ENCODE assay signal across 25 cellular contexts in genomic region chr18:24064701-24065100, GRCh38. TPM values are rescaled to one million over a fixed set of nuclear protein-coding genes. Genes with fewer than 3 reads are reported as not detected.
DNase-seq lines count a peak whose midpoint lies in the region; ATAC-seq, FAIRE-seq and TF ChIP-seq lines count a peak whose summit lies in the region.
"Had no signal": no experiment of that assay in that cellular context is flagged by ENCODE, and none has a peak within 500 bp of the region (broad histone marks: within the 10 kb centered on the region; RNA-seq: fewer than 3 reads in every experiment).

No MANE protein-coding gene starts in this region.

- DNase-seq in HepG2 (ENCODE audit: low spot score) (no peak), astrocyte (ENCODE audit: low read depth) (no peak), naive B cell (no peak), immature natural killer cell (no peak), SK-N-DZ (ENCODE audit: low spot score) (no peak), germinal center (ENCODE audit: low spot score) (no peak)
- DNase-seq: activated CD4-positive, alpha-beta T cell treated with anti-CD3 and anti-CD28 coated beads, Interleukin-2, amount 10 ng/mL, durations not matched to agents 7 days and 5 days; activated naive CD8-positive, alpha-beta T cell treated with anti-CD3 and anti-CD28 coated beads for 36 hours; Caco-2; DMS79 treated with DMSO at 0.1 percent for 48 hours; foreskin melanocyte; H7; left ventricle myocardium superior; NCI-H1694 treated with DMSO at 0.1 percent for 48 hours; NCI-H524; stimulated activated naive CD8-positive, alpha-beta T cell treated with anti-CD3 and anti-CD28 coated beads, Interleukin-15, amount 100 ng/mL, for 72 hours; transverse colon had no signal

- intact Hi-C loops in HepG2 (cut with micrococcal nuclease; ENCODE audit: unreplicated experiment) = no loop called here

- TF ChIP-seq CTCF in liver (IDR thresholded peaks at IDR 0.05; ENCODE audit: low read depth, low read length, missing input control) (no peak), HepG2 (CRISPR knock-in tag; IDR thresholded peaks at IDR 0.05) (no peak), astrocyte (IDR thresholded peaks at IDR 0.05; ENCODE audit: insufficient read depth, low read depth, low read length) (no peak)

- CTCF ChIA-PET in HepG2 (lab: Yijun Ruan, JAX; ENCODE audit: low intra/inter-chr PET ratio, low total read pairs) = no interaction called here

- 89% methylated on average over 4 of the region's 4 CpGs for WGBS in liver
- 97% methylated on average over 4 of the region's 4 CpGs for WGBS in HepG2 (ENCODE audit: low lambda C conversion rate)

- POLR2A ChIA-PET in HepG2 (lab: Yijun Ruan, JAX) = no interaction called here

- peak overlapping the region; percentile 68 to 73 for H3K27ac ChIP-seq in liver (ENCODE audit: low read depth in 1 of 2, low read length in 2 of 2)
- no peak overlapping the region for H3K27ac ChIP-seq in HepG2 (ENCODE audit: extremely low read length, insufficient read depth, low read length)
- no peak overlapping the region for H3K27ac ChIP-seq in astrocyte (ENCODE audit: low read depth, low read length)
- H3K27ac ChIP-seq: A549, KMS-11, neural progenitor cell, transverse colon had no signal

- TF ChIP-seq POLR2A in HepG2 (IDR thresholded peaks at IDR 0.05; ENCODE audit: insufficient read depth in 1 of 2, low read depth in 2 of 2, low read length in 2 of 2) = no peak
- no peak for TF ChIP-seq POLR2A in GM18505 (IDR thresholded peaks at IDR 0.05; ENCODE audit: borderline replicate concordance, extremely low read depth, insufficient read depth, insufficient read length)

- FAIRE-seq in HepG2 (lab: Jason Lieb, UNC) (no peak), astrocyte (lab: Jason Lieb, UNC) (no peak)
- FAIRE-seq: A549, HTR-8/SVneo, RCC 7860 had no signal

- H3K9ac ChIP-seq in liver (ENCODE audit: low read depth in 1 of 2, low read length in 2 of 2) = no peak overlapping the region
- H3K9ac ChIP-seq in HepG2 (ENCODE audit: insufficient read depth, low read depth, low read length) = no peak overlapping the region
- H3K9ac ChIP-seq in astrocyte (ENCODE audit: low read length) = no peak overlapping the region
- H3K9ac ChIP-seq: KMS-11, neural progenitor cell had no signal

- no peaks in the 10 kb centered on the region for H3K9me3 Mint-ChIP-seq in astrocyte (ENCODE audit: unreplicated experiment)
- H3K9me3 Mint-ChIP-seq in naive B cell = peaks cover 0 to under 1% (median 0%) of the 10 kb centered on the region in 7 donors
- H3K9me3 Mint-ChIP-seq in immature natural killer cell = no peaks in the 10 kb centered on the region
- H3K9me3 Mint-ChIP-seq: activated CD4-positive, alpha-beta T cell treated with anti-CD3 and anti-CD28 coated beads, Interleukin-2, amount 10 ng/mL, durations not matched to agents 7 days and 5 days; activated naive CD8-positive, alpha-beta T cell treated with anti-CD3 and anti-CD28 coated beads for 36 hours; neural progenitor cell; stimulated activated naive CD8-positive, alpha-beta T cell treated with anti-CD3 and anti-CD28 coated beads, Interleukin-15, amount 100 ng/mL, for 72 hours had no signal

- H3K36me3 ChIP-seq in liver (ENCODE audit: control insufficient read depth in 4 of 4, insufficient read depth in 3 of 4, low read depth in 1 of 4, low read length in 3 of 4) (peaks cover 0 to 4% (median 1%) of the 10 kb centered on the region in 4 donors), HepG2 (replicated peaks in 1 of 2; ENCODE audit: control insufficient read depth in 1 of 2, insufficient read depth in 2 of 2, low read length in 2 of 2) (peaks cover 0 to 1% of the 10 kb centered on the region in 2 experiments; a peak in 1 of 5 replicates), astrocyte (ENCODE audit: insufficient read depth, low read length) (no peaks in the 10 kb centered on the region)
- H3K36me3 ChIP-seq: neural progenitor cell, transverse colon had no signal

- H3K9me3 ChIP-seq in liver (ENCODE audit: control insufficient read depth in 4 of 4, low read length in 3 of 4) (no peaks in the 10 kb centered on the region), HepG2 (ENCODE audit: low read length) (no peaks in the 10 kb centered on the region), astrocyte (ENCODE audit: insufficient read depth, low read depth, low read length) (no peaks in the 10 kb centered on the region)
- H3K9me3 ChIP-seq: A549, Caco-2, transverse colon had no signal

- H3K4me1 ChIP-seq in liver (ENCODE audit: control insufficient read depth in 4 of 4, insufficient read depth in 4 of 4, low read length in 3 of 4) (peaks cover 5 to 49% (median 21%) of the 10 kb centered on the region in 4 donors), HepG2 (ENCODE audit: insufficient read depth, low read length) (peaks cover 54% of the 10 kb centered on the region), astrocyte (ENCODE audit: insufficient read depth, low read length) (peaks cover 14% of the 10 kb centered on the region)
- H3K4me1 ChIP-seq: Caco-2, neural progenitor cell had no signal

- H3K27ac Mint-ChIP-seq in astrocyte (ENCODE audit: unreplicated experiment) = peak overlapping the region; percentile 63
- peak overlapping the region in 4 of 6 donors; percentile 7 to 75 (median 34) for H3K27ac Mint-ChIP-seq in naive B cell
- peak overlapping the region in 1 of 6 donors; percentile 54 for H3K27ac Mint-ChIP-seq in immature natural killer cell
- H3K27ac Mint-ChIP-seq: activated CD4-positive, alpha-beta T cell treated with anti-CD3 and anti-CD28 coated beads, Interleukin-2, amount 10 ng/mL, durations not matched to agents 7 days and 5 days; activated naive CD8-positive, alpha-beta T cell treated with anti-CD3 and anti-CD28 coated beads for 36 hours; neural progenitor cell; stimulated activated naive CD8-positive, alpha-beta T cell treated with anti-CD3 and anti-CD28 coated beads, Interleukin-15, amount 100 ng/mL, for 72 hours had no signal

- ATAC-seq in HepG2 = no peak
- ATAC-seq in naive B cell (ENCODE audit: low read depth in 2 of 2) = no peak
- no peak for ATAC-seq in GM18505 (IDR thresholded peaks at IDR 0.05; ENCODE audit: unreplicated experiment)
- ATAC-seq: A549; left ventricle myocardium superior; sciatic nerve; stimulated activated naive CD8-positive, alpha-beta T cell treated with anti-CD3 and anti-CD28 coated beads, Interleukin-15, amount 100 ng/mL, for 72 hours had no signal

- in situ Hi-C loops in HepG2 (cut with HindIII; ENCODE audit: extremely low pct_ligation_motif_present, low pct_unique_long_range_greater_than_20kb) = no loop called here

- no peak for TF ChIP-seq EP300 in HepG2 (IDR thresholded peaks at IDR 0.05; ENCODE audit: low read depth in 2 of 2, low read length in 2 of 2)
- no peak for TF ChIP-seq EP300 in HepG2 (CRISPR knock-in tag; IDR thresholded peaks at IDR 0.05; ENCODE audit: borderline replicate concordance)

- H3K27me3 ChIP-seq in liver (ENCODE audit: control insufficient read depth in 4 of 4, insufficient read depth in 4 of 4, low read length in 3 of 4) (no peaks in the 10 kb centered on the region), HepG2 (ENCODE audit: control insufficient read depth in 1 of 2, insufficient read depth in 2 of 2, low read length in 2 of 2) (no peaks in the 10 kb centered on the region), astrocyte (ENCODE audit: insufficient read depth, low read length) (no peaks in the 10 kb centered on the region)
- H3K27me3 ChIP-seq: neural progenitor cell, transverse colon had no signal

- peaks cover 33% of the 10 kb centered on the region for H3K4me1 Mint-ChIP-seq in astrocyte (ENCODE audit: low read depth, unreplicated experiment)
- H3K4me1 Mint-ChIP-seq in naive B cell = peaks cover 13 to 17% (median 15%) of the 10 kb centered on the region in 3 donors
- H3K4me1 Mint-ChIP-seq in immature natural killer cell = peaks cover 52 to 74% of the 10 kb centered on the region in 2 donors
- H3K4me1 Mint-ChIP-seq: neural progenitor cell had no signal

- H2AFZ ChIP-seq in HepG2 (ENCODE audit: low read length) = no peak overlapping the region
- no peak overlapping the region for H2AFZ ChIP-seq in astrocyte (ENCODE audit: low read depth, low read length)
- H2AFZ ChIP-seq: neural progenitor cell had no signal

- TF ChIP-seq RAD21 in liver (IDR thresholded peaks at IDR 0.05) (no peak), HepG2 (CRISPR knock-in tag; IDR thresholded peaks at IDR 0.05) (no peak)

- H3K4me2 ChIP-seq in HepG2 (ENCODE audit: low read depth, low read length) (no peak overlapping the region), astrocyte (ENCODE audit: low read length) (no peak overlapping the region)
- H3K4me2 ChIP-seq: A549, KMS-11, neural progenitor cell had no signal

- H3K4me3 Mint-ChIP-seq in astrocyte (ENCODE audit: unreplicated experiment) (no peak overlapping the region), naive B cell (no peak overlapping the region), immature natural killer cell (no peak overlapping the region)
- H3K4me3 Mint-ChIP-seq: activated CD4-positive, alpha-beta T cell treated with anti-CD3 and anti-CD28 coated beads, Interleukin-2, amount 10 ng/mL, durations not matched to agents 7 days and 5 days; activated naive CD8-positive, alpha-beta T cell treated with anti-CD3 and anti-CD28 coated beads for 36 hours; neural progenitor cell had no signal

- BruUV-seq in HepG2 (replicated peaks; lab: Mats Ljungman, UMichigan) = no TSS peak

- H3K79me2 ChIP-seq in HepG2 (ENCODE audit: insufficient read depth, low read length) = no peaks in the 10 kb centered on the region
- H3K79me2 ChIP-seq in astrocyte (ENCODE audit: insufficient read depth, low read length) = peaks cover 5% of the 10 kb centered on the region

- H3K36me3 Mint-ChIP-seq in astrocyte (ENCODE audit: low read depth, unreplicated experiment) (peaks cover 2% of the 10 kb centered on the region), naive B cell (peaks cover 14 to 20% of the 10 kb centered on the region in 2 donors), immature natural killer cell (peaks cover 7 to 25% (median 11%) of the 10 kb centered on the region in 3 donors)

- H4K20me1 ChIP-seq in HepG2 (ENCODE audit: insufficient read depth, low read length) (no peaks in the 10 kb centered on the region), astrocyte (ENCODE audit: insufficient read depth, low read length) (peaks cover 23% of the 10 kb centered on the region)

- H3K27me3 Mint-ChIP-seq in astrocyte (ENCODE audit: low read depth, unreplicated experiment) (no peaks in the 10 kb centered on the region), naive B cell (no peaks in the 10 kb centered on the region), immature natural killer cell (ENCODE audit: low read depth in 3 of 3) (no peaks in the 10 kb centered on the region)
- H3K27me3 Mint-ChIP-seq: activated CD4-positive, alpha-beta T cell treated with anti-CD3 and anti-CD28 coated beads, Interleukin-2, amount 10 ng/mL, durations not matched to agents 7 days and 5 days; activated naive CD8-positive, alpha-beta T cell treated with anti-CD3 and anti-CD28 coated beads for 36 hours; stimulated activated naive CD8-positive, alpha-beta T cell treated with anti-CD3 and anti-CD28 coated beads, Interleukin-15, amount 100 ng/mL, for 72 hours had no signal

- H3K4me3 ChIP-seq in liver (ENCODE audit: low read depth in 1 of 3, low read length in 3 of 3) (no peak overlapping the region), HepG2 (replicated peaks in 1 of 3; ENCODE audit: insufficient read depth in 1 of 3, low read depth in 2 of 3, low read length in 3 of 3) (no peak overlapping the region), astrocyte (ENCODE audit: insufficient read depth, low read depth, low read length) (no peak overlapping the region)
- H3K4me3 ChIP-seq: A549, neural progenitor cell, transverse colon had no signal

RNA-seq across cellular contexts. Expression of gene TTC39C, which starts 50.1 kb away (rescaled TPM):
- 10 to 100 TPM; 22.8 to 55.1 TPM for total RNA-seq in liver
- 10 to 100 TPM; 35.3 to 41.9 TPM for polyA plus RNA-seq in liver
- total RNA-seq in HepG2 (2016; rRNA removed; fragmentation: Illumina TruSeq; extraction: Trizol) = 25.9 and 28.1 TPM in 2 replicates
- total RNA-seq in HepG2 (2016; cell fraction: cytosol; rRNA removed; fragmentation: Illumina TruSeq; extraction: Trizol; ENCODE audit: low read depth) = 52.8 and 57.1 TPM in 2 replicates
- total RNA-seq in HepG2 (2016; cell fraction: insoluble cytoplasmic fraction; rRNA removed; fragmentation: Illumina TruSeq; extraction: Trizol) = 23.2 and 24.1 TPM in 2 replicates
- 53.3 and 53.4 TPM in 2 replicates for total RNA-seq in HepG2 (2016; cell fraction: membrane; rRNA removed; fragmentation: Illumina TruSeq; extraction: Trizol)
- total RNA-seq in HepG2 (2016; cell fraction: nucleus; rRNA removed; fragmentation: Illumina TruSeq; extraction: Trizol) = 21.2 and 27.7 TPM in 2 replicates
- 14.9 and 19.1 TPM in 2 replicates for polyA plus RNA-seq in HepG2 (2011; rRNA removed)
- polyA plus RNA-seq in HepG2 (2011; cell fraction: cytosol; rRNA removed) = 8.9 and 10.8 TPM in 2 replicates
- 17.1 and 18.8 TPM in 2 replicates for polyA plus RNA-seq in HepG2 (2011; cell fraction: nucleus; rRNA removed)
- polyA plus RNA-seq in HepG2 (2012) = 9.2 and 12.3 TPM in 2 replicates
- 50.0 and 57.9 TPM in 2 replicates for polyA plus RNA-seq in HepG2 (2016; cell fraction: cytosol; fragmentation: Illumina TruSeq; extraction: Trizol; ENCODE audit: low read depth)
- polyA plus RNA-seq in HepG2 (2016; cell fraction: insoluble cytoplasmic fraction; fragmentation: Illumina TruSeq; extraction: Trizol; ENCODE audit: low read depth) = 23.4 and 24.5 TPM in 2 replicates
- polyA plus RNA-seq in HepG2 (2016; cell fraction: membrane; fragmentation: Illumina TruSeq; extraction: Trizol; ENCODE audit: low read depth) = 47.4 and 56.0 TPM in 2 replicates
- 25.5 and 26.3 TPM in 2 replicates for polyA plus RNA-seq in HepG2 (2016; cell fraction: nucleus; fragmentation: Illumina TruSeq; extraction: Trizol; ENCODE audit: insufficient read depth, low read depth)
- 10.1 and 38.1 TPM in 2 replicates for polyA minus RNA-seq in HepG2 (2011; rRNA and poly(A)+ RNA removed; ENCODE audit: low replicate concordance)
- 14.6 and 16.9 TPM in 2 replicates for polyA minus RNA-seq in HepG2 (2011; cell fraction: cytosol; rRNA and poly(A)+ RNA removed)
- 31.3 and 32.3 TPM in 2 replicates for polyA minus RNA-seq in HepG2 (2011; cell fraction: nucleus; rRNA and poly(A)+ RNA removed)
- 10.4 and 12.8 TPM in 2 replicates for total RNA-seq in astrocyte
- polyA plus RNA-seq in naive B cell (ENCODE audit: low read depth in 6 of 6) = 10 to 100 TPM; 20.4 to 34.5 (median 24.3) TPM
- 10 to 100 TPM; 18.3 to 26.7 (median 25.0) TPM for polyA plus RNA-seq in immature natural killer cell
- polyA plus RNA-seq in SK-N-DZ (2014; cell fraction: cytosol; rRNA removed) = 13.8 and 18.8 TPM in 2 replicates
- 54.7 and 56.2 TPM in 2 replicates for polyA plus RNA-seq in SK-N-DZ (2014; cell fraction: nucleus; rRNA removed)

Comparison
In these comparisons a context has a peak if more than half of its experiments do, and no peak if none do; other contexts are left out.
1. H3K27ac ChIP-seq: peak in liver (2 of 2); none in HepG2 (single experiment) and astrocyte (single experiment).